ENCODE assay signal across 18 cellular contexts in genomic region chr19:39827216-39827615, GRCh38. TPM values are rescaled to one million over a fixed set of nuclear protein-coding genes. Genes with fewer than 3 reads are reported as not detected.
A peak's percentile ranks its signal among the peaks of the same experiment; 100 is the strongest.
DNase-seq lines count a peak whose midpoint lies in the region; ATAC-seq and TF ChIP-seq lines count a peak whose summit lies in the region.
"Had no signal": no experiment of that assay in that cellular context is flagged by ENCODE, and none has a peak within 500 bp of the region (broad histone marks: within the 10 kb centered on the region; RNA-seq: fewer than 3 reads in every experiment).

No MANE protein-coding gene starts in this region.

- DNase-seq in cardiac septum (ENCODE audit: low spot score) (peak; percentile 71), right cardiac atrium (no peak), RWPE1 (ENCODE audit: low spot score) (no peak), mesenteric fat pad (ENCODE audit: low spot score) (peak; percentile 76), spleen (peak; percentile 76), SW 1271 (lab: John Stamatoyannopoulos, UW) (no peak)
- DNase-seq: 8988T; AML-193; Calu3; CD4-positive, CD25-positive, alpha-beta regulatory T cell; DMS 273 treated with DMSO at 0.1 percent for 48 hours had no signal

- no peak for ATAC-seq in right cardiac atrium
- no peak for ATAC-seq in GM21447 (IDR thresholded peaks at IDR 0.05; ENCODE audit: unreplicated experiment)
- ATAC-seq in GM21723 (IDR thresholded peaks at IDR 0.05; ENCODE audit: unreplicated experiment): no peak

- H3K27ac ChIP-seq in right cardiac atrium (ENCODE audit: low read length): no peak overlapping the region
- H3K27ac ChIP-seq in RWPE1: peak overlapping the region; percentile 30
- peak overlapping the region in 2 of 8 donors; percentile 63 to 81 for H3K27ac ChIP-seq in spleen
- H3K27ac ChIP-seq: BLaER1 had no signal

- WGBS in right cardiac atrium: 91% methylated on average over 13 of the region's 13 CpGs
- 89 to 98% (median 94%) methylated on average over 12 to 13 of the region's 13 CpGs for WGBS in spleen, 5 donors

- POLR2A ChIA-PET in RWPE1 (lab: Yijun Ruan, JAX; ENCODE audit: low non-redundant PET): interaction anchor here (0.7 kb wide), 1 partner anchor 1702 kb away, joined by 6 read pairs; no protein-coding TSS in a partner anchor

- intact Hi-C loops in cardiac septum (cut with DNase I): no loop called here
- intact Hi-C loops in right cardiac atrium (cut with DNase I): no loop called here
- intact Hi-C loops in spleen (cut with DNase I; ENCODE audit: low total_unique reads): no loop called here

- H3K4me3 ChIP-seq in right cardiac atrium (ENCODE audit: low read length) (no peak overlapping the region), spleen (no peak overlapping the region)
- H3K4me3 ChIP-seq: BLaER1, HAP-1 had no signal

- TF ChIP-seq POLR2A in spleen (IDR thresholded peaks at IDR 0.05): no peak

- H3K9me3 ChIP-seq in right cardiac atrium (ENCODE audit: control insufficient read depth, low read length) (no peaks in the 10 kb centered on the region), spleen (no peaks in the 10 kb centered on the region)
- H3K9me3 ChIP-seq: BLaER1, HAP-1 had no signal

- H3K4me1 ChIP-seq in right cardiac atrium (ENCODE audit: control insufficient read depth, insufficient read depth, low read length) (peaks cover 2% of the 10 kb centered on the region), spleen (peaks cover 6 to 84% (median 27%) of the 10 kb centered on the region in 6 donors)
- H3K4me1 ChIP-seq: HAP-1 had no signal

- H3K27me3 ChIP-seq in right cardiac atrium (ENCODE audit: control insufficient read depth, insufficient read depth) (no peaks in the 10 kb centered on the region), spleen (replicated peaks in 1 of 7) (no peaks in the 10 kb centered on the region)
- H3K27me3 ChIP-seq: BLaER1 had no signal

- peaks cover 0 to 70% (median 52%) of the 10 kb centered on the region in 6 donors for H3K36me3 ChIP-seq in spleen

- TF ChIP-seq CTCF in RWPE1 (conservative IDR thresholded peaks at IDR 0.05; ENCODE audit: low read depth) (no peak), spleen (IDR thresholded peaks at IDR 0.05 in 8 of 11, conservative IDR thresholded peaks at IDR 0.05 in 3 of 11) (no peak)

- CTCF ChIA-PET in RWPE1 (lab: Yijun Ruan, JAX): no interaction called here

RNA-seq across cellular contexts. Expression of gene DYRK1B, which starts 6.7 kb away (rescaled TPM):
- total RNA-seq in cardiac septum: 31.2 TPM
- total RNA-seq in right cardiac atrium: 10 to 100 TPM in 3 of 4 donors, 1 to 10 TPM in 1; 7.7 to 17.6 (median 14.8) TPM
- 14.7 TPM for polyA plus RNA-seq in right cardiac atrium
- total RNA-seq in mesenteric fat pad: 8.8 TPM
- total RNA-seq in spleen: 10 to 100 TPM; 15.1 to 32.7 (median 18.8) TPM
- 10 to 100 TPM; 11.2 to 19.8 (median 13.6) TPM for polyA plus RNA-seq in spleen

RNA-seq across cellular contexts. Expression of gene FBL, which starts 19.0 kb away (rescaled TPM):
- 64.8 TPM for total RNA-seq in cardiac septum
- total RNA-seq in right cardiac atrium: 10 to 100 TPM; 68.6 to 83.7 (median 80.9) TPM
- polyA plus RNA-seq in right cardiac atrium: 63.6 TPM
- total RNA-seq in mesenteric fat pad: 121 TPM
- 100 to 1,000 TPM; 126 to 212 (median 174) TPM for total RNA-seq in spleen
- polyA plus RNA-seq in spleen: 100 to 1,000 TPM; 298 to 403 (median 348) TPM

RNA-seq across cellular contexts. Expression of gene LEUTX, which starts 48.6 kb away (rescaled TPM):
- total RNA-seq in cardiac septum: not detected
- not detected for total RNA-seq in right cardiac atrium
- not detected for polyA plus RNA-seq in right cardiac atrium
- total RNA-seq in mesenteric fat pad: not detected
- not detected for total RNA-seq in spleen
- polyA plus RNA-seq in spleen: not detected
- total RNA-seq: Calu3; CD4-positive, CD25-positive, alpha-beta regulatory T cell; Daoy; H1 had no signal
- polyA plus RNA-seq: CD4-positive, CD25-positive, alpha-beta regulatory T cell; H1; IgD-negative memory B cell had no signal

Comparison
In these comparisons a context has a peak if more than half of its experiments do, and no peak if none do; other contexts are left out.
1. DNase-seq: peak in cardiac septum (single experiment), mesenteric fat pad (single experiment) and spleen (single experiment); none in right cardiac atrium (0 of 3), RWPE1 (single experiment) and SW 1271 (0 of 2).